Comparison of ENCODE assay signal across 15 cellular contexts in the genomic region with DNA sequence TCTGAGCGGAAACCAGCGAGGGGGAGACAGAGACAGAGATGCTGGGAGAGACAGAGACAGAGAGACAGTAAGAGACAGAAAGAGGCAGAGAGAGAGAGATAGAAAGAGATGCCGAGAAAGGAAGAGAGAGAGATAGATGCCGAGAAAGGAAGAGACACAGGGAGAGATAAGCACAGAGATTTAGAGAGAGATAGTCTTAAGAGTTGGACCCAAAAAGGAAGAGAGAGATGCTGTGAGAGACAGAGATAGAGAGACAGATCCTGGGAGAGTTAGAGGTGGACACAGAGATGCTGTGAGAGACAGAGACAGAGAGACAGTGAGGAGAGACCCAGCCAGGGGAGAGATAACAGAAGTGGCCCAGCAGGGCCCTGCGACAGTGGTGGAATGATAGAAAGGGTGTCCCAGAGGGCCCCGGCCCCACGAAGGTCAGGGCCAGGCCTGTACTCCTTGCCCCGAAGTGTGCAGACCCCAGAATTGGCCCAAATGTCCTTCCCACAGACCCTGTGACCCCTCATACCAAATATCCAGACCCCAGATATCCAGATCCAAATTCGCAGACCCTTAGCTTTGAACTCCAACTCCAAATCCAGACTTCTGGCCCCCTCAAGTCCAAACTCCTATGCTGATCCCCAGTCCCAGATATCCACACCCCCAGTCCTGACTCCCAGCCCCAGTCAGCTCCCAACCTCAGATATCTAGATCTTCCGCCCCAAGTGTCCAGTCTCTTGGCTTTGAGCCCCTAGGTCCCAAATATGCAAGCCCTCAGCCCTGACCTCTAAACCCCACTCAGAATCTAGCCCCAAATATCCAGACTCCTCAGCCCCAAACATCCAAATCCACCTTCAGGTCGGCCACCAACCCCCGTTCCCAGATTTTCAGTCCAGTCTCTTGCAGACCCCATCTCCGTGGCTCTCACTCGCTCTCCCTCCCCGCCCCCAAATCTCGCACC. TPM values are rescaled to one million over a fixed set of nuclear protein-coding genes. Genes with fewer than 3 reads are reported as not detected.
DNase-seq lines count a peak whose midpoint lies in the region; TF ChIP-seq lines count a peak whose summit lies in the region.
"Had no signal": no experiment of that assay in that cellular context is flagged by ENCODE, and none has a peak within 500 bp of the region (broad histone marks: within the 10 kb centered on the region; RNA-seq: fewer than 3 reads in every experiment).

No MANE protein-coding gene starts in this region.

- CTCF ChIA-PET in A673 (lab: Charles Lee): no interaction called here

- no peak overlapping the region for H2AK5ac ChIP-seq in mesenchymal stem cell (ENCODE audit: low read length, severe bottlenecking)

- no peaks in the 10 kb centered on the region for H3K36me3 ChIP-seq in A673 (ENCODE audit: insufficient read depth, low read length, poor library complexity, severe bottlenecking)
- no peaks in the 10 kb centered on the region for H3K36me3 ChIP-seq in H7 (replicated peaks; ENCODE audit: control insufficient read depth, insufficient read depth, low read length)
- no peaks in the 10 kb centered on the region for H3K36me3 ChIP-seq in SK-N-MC (ENCODE audit: insufficient read depth, low read length)
- no peaks in the 10 kb centered on the region for H3K36me3 ChIP-seq in mesenchymal stem cell (ENCODE audit: control insufficient read depth in 1 of 2, insufficient read depth in 2 of 2, low read depth in 1 of 2, low read length in 2 of 2)
- no peaks in the 10 kb centered on the region for H3K36me3 ChIP-seq in adrenal gland (replicated peaks in 1 of 2)

- BruUV-seq in A673 (replicated peaks; lab: Mats Ljungman, UMichigan): no TSS peak

- H3K9ac ChIP-seq in SK-N-MC (ENCODE audit: insufficient read length): no peak overlapping the region
- no peak overlapping the region for H3K9ac ChIP-seq in mesenchymal stem cell (ENCODE audit: low read length)

- H4K8ac ChIP-seq in mesenchymal stem cell (ENCODE audit: low read length): no peak overlapping the region

- H3K18ac ChIP-seq in mesenchymal stem cell (ENCODE audit: low read depth in 1 of 2, low read length in 2 of 2): no peak overlapping the region

- H4K91ac ChIP-seq in mesenchymal stem cell (ENCODE audit: low read length): no peak overlapping the region

- no peaks in the 10 kb centered on the region for H3K9me3 ChIP-seq in A673 (ENCODE audit: low read depth, low read length, poor library complexity, severe bottlenecking)
- no peaks in the 10 kb centered on the region for H3K9me3 ChIP-seq in SK-N-MC (ENCODE audit: low read depth, low read length)
- peaks cover 6% of the 10 kb centered on the region for H3K9me3 ChIP-seq in mesenchymal stem cell (ENCODE audit: control insufficient read depth, low read length)
- no peaks in the 10 kb centered on the region for H3K9me3 ChIP-seq in adrenal gland (replicated peaks in 1 of 3)

- H3K4me3 ChIP-seq in A673 (ENCODE audit: low read depth, low read length, poor library complexity, severe bottlenecking): peak overlapping the region; percentile 63
- peak overlapping the region; percentile 24; the same call in 1 of the 2 replicates for H3K4me3 ChIP-seq in H7 (ENCODE audit: insufficient read depth, low read depth, low read length)
- peak overlapping the region; percentile 88 for H3K4me3 ChIP-seq in SK-N-MC
- H3K4me3 ChIP-seq in mesenchymal stem cell (ENCODE audit: insufficient read depth in 1 of 2, low read depth in 1 of 2, low read length in 2 of 2): peak overlapping the region in 1 of 2 experiments; percentile 24
- H3K4me3 ChIP-seq in adrenal gland: no peak overlapping the region

- intact Hi-C loops in A673 (cut with micrococcal nuclease; ENCODE audit: unreplicated experiment) (no loop called here), adrenal gland (cut with DNase I) (no loop called here)

- TF ChIP-seq CTCF in A673 (conservative IDR thresholded peaks at IDR 0.05; ENCODE audit: low read depth, low read length) (no peak), adrenal gland (IDR thresholded peaks at IDR 0.05) (no peak), GM13977 (IDR thresholded peaks at IDR 0.05; ENCODE audit: extremely low read depth, insufficient read depth, missing control alignments) (no peak)

- in situ Hi-C loops in GM13977 (cut with MboI; ENCODE audit: low pct_unique_long_range_greater_than_20kb, low sequenced_read_pairs, unreplicated experiment): no loop called here

- DNase-seq in A673 (ENCODE audit: low spot score) (no peak), H7 (no peak), SK-N-MC (ENCODE audit: low read depth, low spot score) (no peak), mesenchymal stem cell (no peak), anterior cingulate cortex (lab: John Stamatoyannopoulos, UW) (no peak), adrenal gland (no peak), NK-92 (lab: John Stamatoyannopoulos, UW; ENCODE audit: unreplicated experiment) (no peak), GM13977 (ENCODE audit: low spot score) (no peak)
- DNase-seq: activated T-cell treated with anti-CD3 and anti-CD28 coated beads for 4 hours, aorta, foreskin fibroblast, left colon, NCI-H1417 treated with DMSO at 0.1 percent for 48 hours, NCI-H774 had no signal

- peak overlapping the region; percentile 54 for H3K4me2 ChIP-seq in mesenchymal stem cell (ENCODE audit: low read length, poor library complexity, severe bottlenecking)

- no peak overlapping the region for H3K14ac ChIP-seq in mesenchymal stem cell (ENCODE audit: low read length in 2 of 2)

- H2BK12ac ChIP-seq in mesenchymal stem cell (ENCODE audit: low read length in 2 of 2): no peak overlapping the region

- WGBS in mesenchymal stem cell: 41% methylated on average over 16 of the region's 16 CpGs
- 37 to 48% (median 41%) methylated on average over 14 to 16 of the region's 16 CpGs for WGBS in adrenal gland, 4 donors

- H3K4ac ChIP-seq in mesenchymal stem cell (ENCODE audit: low read depth in 1 of 2, low read length in 2 of 2): no peak overlapping the region

- H2BK15ac ChIP-seq in mesenchymal stem cell (ENCODE audit: low read depth, poor library complexity, severe bottlenecking): no peak overlapping the region

- no peak overlapping the region for H2BK5ac ChIP-seq in mesenchymal stem cell (ENCODE audit: low read depth, low read length, poor library complexity, severe bottlenecking)

- POLR2A ChIA-PET in A673 (lab: Charles Lee; ENCODE audit: low non-redundant PET): no interaction called here

- H2BK120ac ChIP-seq in mesenchymal stem cell (ENCODE audit: low read depth, low read length): no peak overlapping the region

- H3K23ac ChIP-seq in mesenchymal stem cell (ENCODE audit: low read length in 2 of 2): no peak overlapping the region

- H3K4me1 ChIP-seq in A673 (ENCODE audit: insufficient read depth, low read length, poor library complexity, severe bottlenecking) (peaks cover 33% of the 10 kb centered on the region), mesenchymal stem cell (ENCODE audit: control insufficient read depth, insufficient read depth, low read depth, low read length) (peaks cover 15% of the 10 kb centered on the region), adrenal gland (replicated peaks in 1 of 2) (peaks cover 0 to 11% of the 10 kb centered on the region in 2 donors)

- H3K27me3 ChIP-seq in A673 (replicated peaks; ENCODE audit: insufficient read depth, low read depth, low read length, poor library complexity) (no peaks in the 10 kb centered on the region), H7 (ENCODE audit: control insufficient read depth, insufficient read depth, low read length) (peaks cover 97% of the 10 kb centered on the region), mesenchymal stem cell (ENCODE audit: control insufficient read depth in 1 of 2, insufficient read depth in 1 of 2, low read length in 2 of 2) (peaks cover 86 to 88% of the 10 kb centered on the region in 2 experiments), adrenal gland (peaks cover 90% of the 10 kb centered on the region)

- no peak overlapping the region for H3K27ac ChIP-seq in A673 (ENCODE audit: low read depth, low read length, poor library complexity, severe bottlenecking)
- no peak overlapping the region for H3K27ac ChIP-seq in SK-N-MC
- no peak overlapping the region for H3K27ac ChIP-seq in mesenchymal stem cell (ENCODE audit: low read length, poor library complexity, severe bottlenecking)
- no peak overlapping the region for H3K27ac ChIP-seq in adrenal gland
- H3K27ac ChIP-seq: coronary artery had no signal

- no peaks in the 10 kb centered on the region for H3K79me1 ChIP-seq in mesenchymal stem cell (replicated peaks; ENCODE audit: low read length, poor library complexity, severe bottlenecking)

- TF ChIP-seq POLR2A in adrenal gland (IDR thresholded peaks at IDR 0.05): no peak

- no peak overlapping the region for H2AFZ ChIP-seq in mesenchymal stem cell (ENCODE audit: low read depth, low read length)

RNA-seq across cellular contexts. Expression of a gene that starts 1.1 kb away (rescaled TPM):
- 0.95 and 1.2 TPM in 2 replicates for total RNA-seq in A673 (2021)
- 0.15 TPM in 1 of 2 replicates, not detected in the other for total RNA-seq in H7 (2014; rRNA removed; shearing (Covaris generic))
- 0.06 TPM for polyA plus RNA-seq in mesenchymal stem cell (2013, experiment 1 of 2)
- polyA plus RNA-seq in mesenchymal stem cell (2013, experiment 2 of 2): 0.05 TPM
- total RNA-seq in adrenal gland: not detected
- polyA plus RNA-seq in adrenal gland: under 1 TPM in 1 of 3 donors, not detected in 2; 0.10 TPM

RNA-seq across cellular contexts. Expression of a gene that starts 32.0 kb away (rescaled TPM):
- total RNA-seq in A673 (2021): 114 and 124 TPM in 2 replicates
- 140 and 163 TPM in 2 replicates for total RNA-seq in H7 (2014; rRNA removed; shearing (Covaris generic))
- polyA plus RNA-seq in mesenchymal stem cell (2013, experiment 1 of 2): 292 TPM
- polyA plus RNA-seq in mesenchymal stem cell (2013, experiment 2 of 2): 293 TPM
- 100 to 1,000 TPM; 136 to 397 (median 183) TPM for total RNA-seq in adrenal gland
- polyA plus RNA-seq in adrenal gland: 100 to 1,000 TPM in 2 of 3 donors, 10 to 100 TPM in 1; 17.9 to 303 (median 174) TPM

RNA-seq across cellular contexts. Expression of a gene that starts 44.2 kb away (rescaled TPM):
- total RNA-seq in A673 (2021) (159 and 164 TPM in 2 replicates), adrenal gland (10 to 100 TPM; 27.9 to 86.9 (median 54.1) TPM)
- 34.3 and 40.7 TPM in 2 replicates for total RNA-seq in H7 (2014; rRNA removed; shearing (Covaris generic))
- polyA plus RNA-seq in mesenchymal stem cell (2013, experiment 1 of 2): 69.1 TPM
- 65.8 TPM for polyA plus RNA-seq in mesenchymal stem cell (2013, experiment 2 of 2)
- polyA plus RNA-seq in adrenal gland: 100 to 1,000 TPM in 2 of 3 donors, 1 to 10 TPM in 1; 7.3 to 443 (median 196) TPM

RNA-seq across cellular contexts. Expression of a gene that starts 50.1 kb away (rescaled TPM):
- 14.4 and 17.8 TPM in 2 replicates for total RNA-seq in A673 (2021)
- 0.55 TPM in 1 of 2 replicates, not detected in the other for total RNA-seq in H7 (2014; rRNA removed; shearing (Covaris generic))
- polyA plus RNA-seq in mesenchymal stem cell (2013, experiment 1 of 2): 0.28 TPM
- 0.32 TPM for polyA plus RNA-seq in mesenchymal stem cell (2013, experiment 2 of 2)
- 1 to 10 TPM in 1 of 8 donors, under 1 TPM in 4, not detected in 3; 0.36 to 1.0 (median 0.50) TPM for total RNA-seq in adrenal gland
- 1 to 10 TPM in 2 of 3 donors, under 1 TPM in 1; 0.37 to 6.2 (median 1.3) TPM for polyA plus RNA-seq in adrenal gland

Comparison
In these comparisons a context has a peak if more than half of its experiments do, and no peak if none do; other contexts are left out.
1. H3K4me3 ChIP-seq: peak in A673 (single experiment), H7 (single experiment) and SK-N-MC (single experiment); none in adrenal gland (0 of 4).